In genomic region chr3:25789596-25790556, GRCh38 we compare ENCODE assay signal across 8 cellular contexts. TPM values are rescaled to one million over a fixed set of nuclear protein-coding genes. Genes with fewer than 3 reads are reported as not detected.
DNase-seq lines count a peak whose midpoint lies in the region; ATAC-seq and TF ChIP-seq lines count a peak whose summit lies in the region.

Gene OXSM, plus strand, starts transcription at chr3:25790090. Its CDS starts 931 bp downstream, at chr3:25791021.

- under 1% methylated on average over 56 of the region's 56 CpGs for WGBS in liver

- ATAC-seq in GM19397 (IDR thresholded peaks at IDR 0.05; ENCODE audit: unreplicated experiment) (peak; percentile 99), HG03565 (IDR thresholded peaks at IDR 0.05; ENCODE audit: unreplicated experiment) (peak; percentile 90)

- DNase-seq in CD1c-positive myeloid dendritic cell (ENCODE audit: extremely low spot score) (peak; percentile 98), NCI-H774 (lab: John Stamatoyannopoulos, UW) (peak; percentile 90), dorsolateral prefrontal cortex (peak; percentile 64 to 91 (median 82))
- peak; percentile 90 to 94 for DNase-seq in activated CD4-positive, alpha-beta T cell treated with anti-CD3 and anti-CD28 coated beads, Interleukin-2, amount 50 U/mL, for 4 hours
- peak; percentile 92 for DNase-seq in stimulated activated CD4-positive, alpha-beta T cell treated with anti-CD3 and anti-CD28 coated beads, Interleukin-4, amount 100 ng/mL, for 1 hour

- intact Hi-C loops in dorsolateral prefrontal cortex (cut with DNase I): no loop called here

- no peaks in the 10 kb centered on the region for H3K9me3 ChIP-seq in liver (ENCODE audit: control insufficient read depth in 4 of 4, low read length in 3 of 4)

- H3K27me3 ChIP-seq in dorsolateral prefrontal cortex (no peaks in the 10 kb centered on the region), liver (ENCODE audit: control insufficient read depth in 4 of 4, insufficient read depth in 4 of 4, low read length in 3 of 4) (no peaks in the 10 kb centered on the region)

- H3K9ac ChIP-seq in liver (ENCODE audit: low read depth in 1 of 2, low read length in 2 of 2): peak within 1 kb of the TSS; percentile 83 to 99

- TF ChIP-seq RAD21 in liver (IDR thresholded peaks at IDR 0.05): no peak

- H3K36me3 ChIP-seq in liver (ENCODE audit: control insufficient read depth in 4 of 4, insufficient read depth in 3 of 4, low read depth in 1 of 4, low read length in 3 of 4): peaks cover 0 to 10% (median 4%) of the 10 kb centered on the region in 4 donors

- peaks cover 0 to 18% (median 8%) of the 10 kb centered on the region in 4 donors for H3K4me1 ChIP-seq in liver (ENCODE audit: control insufficient read depth in 4 of 4, insufficient read depth in 4 of 4, low read length in 3 of 4)

- H3K27ac ChIP-seq in dorsolateral prefrontal cortex (peak within 1 kb of the TSS; percentile 44 to 96 (median 83)), liver (ENCODE audit: low read depth in 1 of 2, low read length in 2 of 2) (peak within 1 kb of the TSS; percentile 86 to 91)

- TF ChIP-seq CTCF in dorsolateral prefrontal cortex (IDR thresholded peaks at IDR 0.05 in 54 of 56, conservative IDR thresholded peaks at IDR 0.05 in 2 of 56; ENCODE audit: low read depth in 1 of 56, partially characterized antibody in 56 of 56) (peak in 13 of 56 donors; percentile 14 to 37 (median 20)), liver (IDR thresholded peaks at IDR 0.05; ENCODE audit: low read depth, low read length, missing input control) (peak; percentile 16)

- H3K4me3 ChIP-seq in dorsolateral prefrontal cortex (peak within 1 kb of the TSS; percentile 45 to 92 (median 78)), liver (ENCODE audit: low read depth in 1 of 3, low read length in 3 of 3) (peak within 1 kb of the TSS; percentile 54 to 86 (median 77))

TF ChIP-seq in liver, 16 proteins besides CTCF, POLR2A, EP300 and RAD21:
- TF ChIP-seq NR2F2 (IDR thresholded peaks at IDR 0.05) (peak; percentile 53), FOXA1 (IDR thresholded peaks at IDR 0.05) (peak; percentile 54), JUND (IDR thresholded peaks at IDR 0.05) (peak; percentile 46 to 62), YY1 (IDR thresholded peaks at IDR 0.05) (peak; percentile 89), REST (IDR thresholded peaks at IDR 0.05) (peak; percentile 86), SP1 (IDR thresholded peaks at IDR 0.05) (peak; percentile 60), ATF3 (IDR thresholded peaks at IDR 0.05) (peak; percentile 6), HNF4A (conservative IDR thresholded peaks at IDR 0.05) (peak in 1 of 2 donors; percentile 51), EGR1 (IDR thresholded peaks at IDR 0.05; ENCODE audit: low read depth in 2 of 2) (peak in 1 of 2 donors; percentile 67), RXRA (IDR thresholded peaks at IDR 0.05) (peak; percentile 92), ZBTB33 (IDR thresholded peaks at IDR 0.05) (peak; percentile 72), TAF1 (conservative IDR thresholded peaks at IDR 0.05) (peak; percentile 2), GABPA (IDR thresholded peaks at IDR 0.05 in 1 of 2, conservative IDR thresholded peaks at IDR 0.05 in 1 of 2) (peak in 1 of 2 donors; percentile 71), HNF4G (IDR thresholded peaks at IDR 0.05) (no peak), MAX (IDR thresholded peaks at IDR 0.05) (peak; percentile 96), FOXA2 (IDR thresholded peaks at IDR 0.05) (peak; percentile 11)

RNA-seq across cellular contexts. Expression of gene OXSM, which starts in this region (rescaled TPM):
- total RNA-seq in dorsolateral prefrontal cortex (10 to 100 TPM in 28 of 120 experiments, 1 to 10 TPM in 92; 4.0 to 13.7 (median 8.6) TPM), liver (10 to 100 TPM in 1 of 2 donors, 1 to 10 TPM in 1; 8.6 to 17.0 TPM)
- 10 to 100 TPM; 18.0 to 21.8 TPM for polyA plus RNA-seq in liver

Comparison
In these comparisons a context has a peak if more than half of its experiments do, and no peak if none do; other contexts are left out.
1. Peak in every context shown above with its lines: DNase-seq, ATAC-seq, H3K4me3 ChIP-seq and H3K27ac ChIP-seq.